ENCODE assay signal across 1 cellular context in the genomic region with DNA sequence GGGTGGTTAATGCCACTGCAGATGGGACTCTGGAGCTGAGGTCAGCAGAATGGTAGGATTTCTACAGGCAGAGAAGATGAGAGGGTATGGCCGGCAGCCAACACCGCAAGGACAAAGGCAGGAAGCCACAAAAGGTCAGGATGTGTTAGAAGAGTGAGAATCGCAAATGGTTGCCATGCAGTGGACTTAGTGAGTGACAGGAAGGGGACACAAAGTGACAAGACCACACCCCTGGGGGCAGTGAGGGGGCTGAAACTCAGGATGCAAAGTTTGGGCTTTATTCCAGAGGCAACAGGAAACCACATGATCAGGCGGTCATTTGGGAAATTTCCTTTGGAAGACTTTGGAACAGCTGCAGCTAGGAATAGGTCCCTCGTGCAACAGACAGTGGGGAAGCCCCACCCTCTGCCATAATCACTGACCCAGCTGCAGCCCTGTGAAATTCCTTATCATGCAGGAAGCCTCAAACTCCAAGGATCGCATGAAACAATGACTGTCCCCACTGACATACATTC.
TF ChIP-seq lines count a peak whose summit lies in the region.

No MANE protein-coding gene starts in this region.

TF ChIP-seq in HepG2, 621 proteins besides CTCF, POLR2A, EP300 and RAD21 (continued from another document and continues in another):
- no peak for TF ChIP-seq MED8 (CRISPR knock-in tag; IDR thresholded peaks at IDR 0.05; ENCODE audit: insufficient replicate concordance)
- TF ChIP-seq NKX3-1 (CRISPR knock-in tag; IDR thresholded peaks at IDR 0.05): no peak
- TF ChIP-seq, protein P1, sequence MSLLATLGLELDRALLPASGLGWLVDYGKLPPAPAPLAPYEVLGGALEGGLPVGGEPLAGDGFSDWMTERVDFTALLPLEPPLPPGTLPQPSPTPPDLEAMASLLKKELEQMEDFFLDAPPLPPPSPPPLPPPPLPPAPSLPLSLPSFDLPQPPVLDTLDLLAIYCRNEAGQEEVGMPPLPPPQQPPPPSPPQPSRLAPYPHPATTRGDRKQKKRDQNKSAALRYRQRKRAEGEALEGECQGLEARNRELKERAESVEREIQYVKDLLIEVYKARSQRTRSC (CRISPR knock-in tag; IDR thresholded peaks at IDR 0.05; ENCODE audit: low read depth): no peak
- no peak for TF ChIP-seq ZNF709 (CRISPR knock-in tag; IDR thresholded peaks at IDR 0.05)
- TF ChIP-seq, protein P2, sequence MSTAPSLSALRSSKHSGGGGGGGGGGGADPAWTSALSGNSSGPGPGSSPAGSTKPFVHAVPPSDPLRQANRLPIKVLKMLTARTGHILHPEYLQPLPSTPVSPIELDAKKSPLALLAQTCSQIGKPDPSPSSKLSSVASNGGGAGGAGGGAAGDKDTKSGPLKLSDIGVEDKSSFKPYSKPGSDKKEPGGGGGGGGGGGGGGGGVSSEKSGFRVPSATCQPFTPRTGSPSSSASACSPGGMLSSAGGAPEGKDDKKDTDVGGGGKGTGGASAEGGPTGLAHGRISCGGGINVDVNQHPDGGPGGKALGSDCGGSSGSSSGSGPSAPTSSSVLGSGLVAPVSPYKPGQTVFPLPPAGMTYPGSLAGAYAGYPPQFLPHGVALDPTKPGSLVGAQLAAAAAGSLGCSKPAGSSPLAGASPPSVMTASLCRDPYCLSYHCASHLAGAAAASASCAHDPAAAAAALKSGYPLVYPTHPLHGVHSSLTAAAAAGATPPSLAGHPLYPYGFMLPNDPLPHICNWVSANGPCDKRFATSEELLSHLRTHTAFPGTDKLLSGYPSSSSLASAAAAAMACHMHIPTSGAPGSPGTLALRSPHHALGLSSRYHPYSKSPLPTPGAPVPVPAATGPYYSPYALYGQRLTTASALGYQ (CRISPR knock-in tag; IDR thresholded peaks at IDR 0.05): no peak
- TF ChIP-seq NCOR1 (IDR thresholded peaks at IDR 0.05; ENCODE audit: borderline replicate concordance, low read length): peak; percentile 55; the same call in 1 of the 2 replicates
- TF ChIP-seq ZNF83 (CRISPR knock-in tag; IDR thresholded peaks at IDR 0.05; ENCODE audit: borderline replicate concordance): no peak
- TF ChIP-seq, protein P3, sequence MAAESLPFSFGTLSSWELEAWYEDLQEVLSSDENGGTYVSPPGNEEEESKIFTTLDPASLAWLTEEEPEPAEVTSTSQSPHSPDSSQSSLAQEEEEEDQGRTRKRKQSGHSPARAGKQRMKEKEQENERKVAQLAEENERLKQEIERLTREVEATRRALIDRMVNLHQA (CRISPR knock-in tag; IDR thresholded peaks at IDR 0.05): no peak
- TF ChIP-seq SETDB1 (CRISPR knock-in tag; IDR thresholded peaks at IDR 0.05; ENCODE audit: borderline replicate concordance): no peak
- TF ChIP-seq, protein P4, sequence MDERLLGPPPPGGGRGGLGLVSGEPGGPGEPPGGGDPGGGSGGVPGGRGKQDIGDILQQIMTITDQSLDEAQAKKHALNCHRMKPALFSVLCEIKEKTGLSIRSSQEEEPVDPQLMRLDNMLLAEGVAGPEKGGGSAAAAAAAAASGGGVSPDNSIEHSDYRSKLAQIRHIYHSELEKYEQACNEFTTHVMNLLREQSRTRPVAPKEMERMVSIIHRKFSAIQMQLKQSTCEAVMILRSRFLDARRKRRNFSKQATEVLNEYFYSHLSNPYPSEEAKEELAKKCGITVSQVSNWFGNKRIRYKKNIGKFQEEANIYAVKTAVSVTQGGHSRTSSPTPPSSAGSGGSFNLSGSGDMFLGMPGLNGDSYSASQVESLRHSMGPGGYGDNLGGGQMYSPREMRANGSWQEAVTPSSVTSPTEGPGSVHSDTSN (CRISPR knock-in tag; IDR thresholded peaks at IDR 0.05): peak; percentile 79
- TF ChIP-seq, protein P5, sequence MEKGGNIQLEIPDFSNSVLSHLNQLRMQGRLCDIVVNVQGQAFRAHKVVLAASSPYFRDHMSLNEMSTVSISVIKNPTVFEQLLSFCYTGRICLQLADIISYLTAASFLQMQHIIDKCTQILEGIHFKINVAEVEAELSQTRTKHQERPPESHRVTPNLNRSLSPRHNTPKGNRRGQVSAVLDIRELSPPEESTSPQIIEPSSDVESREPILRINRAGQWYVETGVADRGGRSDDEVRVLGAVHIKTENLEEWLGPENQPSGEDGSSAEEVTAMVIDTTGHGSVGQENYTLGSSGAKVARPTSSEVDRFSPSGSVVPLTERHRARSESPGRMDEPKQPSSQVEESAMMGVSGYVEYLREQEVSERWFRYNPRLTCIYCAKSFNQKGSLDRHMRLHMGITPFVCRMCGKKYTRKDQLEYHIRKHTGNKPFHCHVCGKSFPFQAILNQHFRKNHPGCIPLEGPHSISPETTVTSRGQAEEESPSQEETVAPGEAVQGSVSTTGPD (CRISPR knock-in tag; IDR thresholded peaks at IDR 0.05): no peak
- TF ChIP-seq, protein P6, sequence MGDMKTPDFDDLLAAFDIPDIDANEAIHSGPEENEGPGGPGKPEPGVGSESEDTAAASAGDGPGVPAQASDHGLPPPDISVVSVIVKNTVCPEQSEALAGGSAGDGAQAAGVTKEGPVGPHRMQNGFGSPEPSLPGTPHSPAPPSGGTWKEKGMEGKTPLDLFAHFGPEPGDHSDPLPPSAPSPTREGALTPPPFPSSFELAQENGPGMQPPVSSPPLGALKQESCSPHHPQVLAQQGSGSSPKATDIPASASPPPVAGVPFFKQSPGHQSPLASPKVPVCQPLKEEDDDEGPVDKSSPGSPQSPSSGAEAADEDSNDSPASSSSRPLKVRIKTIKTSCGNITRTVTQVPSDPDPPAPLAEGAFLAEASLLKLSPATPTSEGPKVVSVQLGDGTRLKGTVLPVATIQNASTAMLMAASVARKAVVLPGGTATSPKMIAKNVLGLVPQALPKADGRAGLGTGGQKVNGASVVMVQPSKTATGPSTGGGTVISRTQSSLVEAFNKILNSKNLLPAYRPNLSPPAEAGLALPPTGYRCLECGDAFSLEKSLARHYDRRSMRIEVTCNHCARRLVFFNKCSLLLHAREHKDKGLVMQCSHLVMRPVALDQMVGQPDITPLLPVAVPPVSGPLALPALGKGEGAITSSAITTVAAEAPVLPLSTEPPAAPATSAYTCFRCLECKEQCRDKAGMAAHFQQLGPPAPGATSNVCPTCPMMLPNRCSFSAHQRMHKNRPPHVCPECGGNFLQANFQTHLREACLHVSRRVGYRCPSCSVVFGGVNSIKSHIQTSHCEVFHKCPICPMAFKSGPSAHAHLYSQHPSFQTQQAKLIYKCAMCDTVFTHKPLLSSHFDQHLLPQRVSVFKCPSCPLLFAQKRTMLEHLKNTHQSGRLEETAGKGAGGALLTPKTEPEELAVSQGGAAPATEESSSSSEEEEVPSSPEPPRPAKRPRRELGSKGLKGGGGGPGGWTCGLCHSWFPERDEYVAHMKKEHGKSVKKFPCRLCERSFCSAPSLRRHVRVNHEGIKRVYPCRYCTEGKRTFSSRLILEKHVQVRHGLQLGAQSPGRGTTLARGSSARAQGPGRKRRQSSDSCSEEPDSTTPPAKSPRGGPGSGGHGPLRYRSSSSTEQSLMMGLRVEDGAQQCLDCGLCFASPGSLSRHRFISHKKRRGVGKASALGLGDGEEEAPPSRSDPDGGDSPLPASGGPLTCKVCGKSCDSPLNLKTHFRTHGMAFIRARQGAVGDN (CRISPR knock-in tag; IDR thresholded peaks at IDR 0.05): no peak
- no peak for TF ChIP-seq REL (CRISPR knock-in tag; conservative IDR thresholded peaks at IDR 0.05)
- no peak for TF ChIP-seq FOXK2 (IDR thresholded peaks at IDR 0.05)
- no peak for TF ChIP-seq ZNF816 (CRISPR knock-in tag; IDR thresholded peaks at IDR 0.05; ENCODE audit: borderline replicate concordance)
- TF ChIP-seq HDAC6 (IDR thresholded peaks at IDR 0.05; ENCODE audit: low read depth, low read length): no peak
- no peak for TF ChIP-seq ZNF564 (CRISPR knock-in tag; IDR thresholded peaks at IDR 0.05)
- no peak for TF ChIP-seq SNRNP70 (IDR thresholded peaks at IDR 0.05; ENCODE audit: low read depth, low read length)
- TF ChIP-seq, protein P7, sequence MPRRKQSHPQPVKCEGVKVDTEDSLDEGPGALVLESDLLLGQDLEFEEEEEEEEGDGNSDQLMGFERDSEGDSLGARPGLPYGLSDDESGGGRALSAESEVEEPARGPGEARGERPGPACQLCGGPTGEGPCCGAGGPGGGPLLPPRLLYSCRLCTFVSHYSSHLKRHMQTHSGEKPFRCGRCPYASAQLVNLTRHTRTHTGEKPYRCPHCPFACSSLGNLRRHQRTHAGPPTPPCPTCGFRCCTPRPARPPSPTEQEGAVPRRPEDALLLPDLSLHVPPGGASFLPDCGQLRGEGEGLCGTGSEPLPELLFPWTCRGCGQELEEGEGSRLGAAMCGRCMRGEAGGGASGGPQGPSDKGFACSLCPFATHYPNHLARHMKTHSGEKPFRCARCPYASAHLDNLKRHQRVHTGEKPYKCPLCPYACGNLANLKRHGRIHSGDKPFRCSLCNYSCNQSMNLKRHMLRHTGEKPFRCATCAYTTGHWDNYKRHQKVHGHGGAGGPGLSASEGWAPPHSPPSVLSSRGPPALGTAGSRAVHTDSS (CRISPR knock-in tag; conservative IDR thresholded peaks at IDR 0.05): no peak
- peak; percentile 83 for TF ChIP-seq TBX2 (CRISPR knock-in tag; IDR thresholded peaks at IDR 0.05; ENCODE audit: borderline replicate concordance)
- TF ChIP-seq, protein P8, sequence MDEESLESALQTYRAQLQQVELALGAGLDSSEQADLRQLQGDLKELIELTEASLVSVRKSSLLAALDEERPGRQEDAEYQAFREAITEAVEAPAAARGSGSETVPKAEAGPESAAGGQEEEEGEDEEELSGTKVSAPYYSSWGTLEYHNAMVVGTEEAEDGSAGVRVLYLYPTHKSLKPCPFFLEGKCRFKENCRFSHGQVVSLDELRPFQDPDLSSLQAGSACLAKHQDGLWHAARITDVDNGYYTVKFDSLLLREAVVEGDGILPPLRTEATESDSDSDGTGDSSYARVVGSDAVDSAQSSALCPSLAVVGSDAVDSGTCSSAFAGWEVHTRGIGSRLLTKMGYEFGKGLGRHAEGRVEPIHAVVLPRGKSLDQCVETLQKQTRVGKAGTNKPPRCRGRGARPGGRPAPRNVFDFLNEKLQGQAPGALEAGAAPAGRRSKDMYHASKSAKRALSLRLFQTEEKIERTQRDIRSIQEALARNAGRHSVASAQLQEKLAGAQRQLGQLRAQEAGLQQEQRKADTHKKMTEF (CRISPR knock-in tag; IDR thresholded peaks at IDR 0.05): peak; percentile 58
- no peak for TF ChIP-seq ZNF670 (CRISPR knock-in tag; IDR thresholded peaks at IDR 0.05; ENCODE audit: borderline replicate concordance)
- TF ChIP-seq DNMT1 (CRISPR knock-in tag; IDR thresholded peaks at IDR 0.05): no peak
- TF ChIP-seq PHF20 (CRISPR knock-in tag; IDR thresholded peaks at IDR 0.05): no peak
- TF ChIP-seq ZNF543 (CRISPR knock-in tag; IDR thresholded peaks at IDR 0.05): no peak
- no peak for TF ChIP-seq KDM2A (CRISPR knock-in tag; IDR thresholded peaks at IDR 0.05; ENCODE audit: borderline replicate concordance, low read depth)
- TF ChIP-seq ZNF547 (CRISPR knock-in tag; IDR thresholded peaks at IDR 0.05): no peak
- no peak for TF ChIP-seq ZNF839 (CRISPR knock-in tag; IDR thresholded peaks at IDR 0.05; ENCODE audit: borderline replicate concordance)
- TF ChIP-seq BRCA1 (CRISPR knock-in tag; IDR thresholded peaks at IDR 0.05): no peak
- TF ChIP-seq SRSF9 (IDR thresholded peaks at IDR 0.05; ENCODE audit: borderline replicate concordance, insufficient read depth, low read depth, low read length, poor library complexity, severe bottlenecking): no peak
- no peak for TF ChIP-seq EZH2 (conservative IDR thresholded peaks at IDR 0.05; ENCODE audit: low read depth, low read length)
- TF ChIP-seq ZBTB20 (CRISPR knock-in tag; IDR thresholded peaks at IDR 0.05; ENCODE audit: borderline replicate concordance, low read depth): no peak
- TF ChIP-seq, protein P9, sequence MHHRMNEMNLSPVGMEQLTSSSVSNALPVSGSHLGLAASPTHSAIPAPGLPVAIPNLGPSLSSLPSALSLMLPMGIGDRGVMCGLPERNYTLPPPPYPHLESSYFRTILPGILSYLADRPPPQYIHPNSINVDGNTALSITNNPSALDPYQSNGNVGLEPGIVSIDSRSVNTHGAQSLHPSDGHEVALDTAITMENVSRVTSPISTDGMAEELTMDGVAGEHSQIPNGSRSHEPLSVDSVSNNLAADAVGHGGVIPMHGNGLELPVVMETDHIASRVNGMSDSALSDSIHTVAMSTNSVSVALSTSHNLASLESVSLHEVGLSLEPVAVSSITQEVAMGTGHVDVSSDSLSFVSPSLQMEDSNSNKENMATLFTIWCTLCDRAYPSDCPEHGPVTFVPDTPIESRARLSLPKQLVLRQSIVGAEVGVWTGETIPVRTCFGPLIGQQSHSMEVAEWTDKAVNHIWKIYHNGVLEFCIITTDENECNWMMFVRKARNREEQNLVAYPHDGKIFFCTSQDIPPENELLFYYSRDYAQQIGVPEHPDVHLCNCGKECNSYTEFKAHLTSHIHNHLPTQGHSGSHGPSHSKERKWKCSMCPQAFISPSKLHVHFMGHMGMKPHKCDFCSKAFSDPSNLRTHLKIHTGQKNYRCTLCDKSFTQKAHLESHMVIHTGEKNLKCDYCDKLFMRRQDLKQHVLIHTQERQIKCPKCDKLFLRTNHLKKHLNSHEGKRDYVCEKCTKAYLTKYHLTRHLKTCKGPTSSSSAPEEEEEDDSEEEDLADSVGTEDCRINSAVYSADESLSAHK (CRISPR knock-in tag; IDR thresholded peaks at IDR 0.05; ENCODE audit: borderline replicate concordance): no peak
- TF ChIP-seq, protein P10, sequence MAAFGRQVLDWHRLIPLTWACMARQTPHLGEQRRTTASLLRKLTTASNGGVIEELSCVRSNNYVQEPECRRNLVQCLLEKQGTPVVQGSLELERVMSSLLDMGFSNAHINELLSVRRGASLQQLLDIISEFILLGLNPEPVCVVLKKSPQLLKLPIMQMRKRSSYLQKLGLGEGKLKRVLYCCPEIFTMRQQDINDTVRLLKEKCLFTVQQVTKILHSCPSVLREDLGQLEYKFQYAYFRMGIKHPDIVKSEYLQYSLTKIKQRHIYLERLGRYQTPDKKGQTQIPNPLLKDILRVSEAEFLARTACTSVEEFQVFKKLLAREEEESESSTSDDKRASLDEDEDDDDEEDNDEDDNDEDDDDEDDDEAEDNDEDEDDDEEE (CRISPR knock-in tag; IDR thresholded peaks at IDR 0.05): no peak
- TF ChIP-seq NCOA1 (CRISPR knock-in tag; IDR thresholded peaks at IDR 0.05): no peak
- TF ChIP-seq RBAK (CRISPR knock-in tag; IDR thresholded peaks at IDR 0.05): no peak
- no peak for TF ChIP-seq JUNB (CRISPR knock-in tag; IDR thresholded peaks at IDR 0.05; ENCODE audit: borderline replicate concordance)
- TF ChIP-seq SPEN (CRISPR knock-in tag; IDR thresholded peaks at IDR 0.05; ENCODE audit: low read depth): no peak; the same call in 1 of the 2 replicates
- TF ChIP-seq ZNF644 (CRISPR knock-in tag; IDR thresholded peaks at IDR 0.05; ENCODE audit: low read depth): no peak
- TF ChIP-seq, protein P11, sequence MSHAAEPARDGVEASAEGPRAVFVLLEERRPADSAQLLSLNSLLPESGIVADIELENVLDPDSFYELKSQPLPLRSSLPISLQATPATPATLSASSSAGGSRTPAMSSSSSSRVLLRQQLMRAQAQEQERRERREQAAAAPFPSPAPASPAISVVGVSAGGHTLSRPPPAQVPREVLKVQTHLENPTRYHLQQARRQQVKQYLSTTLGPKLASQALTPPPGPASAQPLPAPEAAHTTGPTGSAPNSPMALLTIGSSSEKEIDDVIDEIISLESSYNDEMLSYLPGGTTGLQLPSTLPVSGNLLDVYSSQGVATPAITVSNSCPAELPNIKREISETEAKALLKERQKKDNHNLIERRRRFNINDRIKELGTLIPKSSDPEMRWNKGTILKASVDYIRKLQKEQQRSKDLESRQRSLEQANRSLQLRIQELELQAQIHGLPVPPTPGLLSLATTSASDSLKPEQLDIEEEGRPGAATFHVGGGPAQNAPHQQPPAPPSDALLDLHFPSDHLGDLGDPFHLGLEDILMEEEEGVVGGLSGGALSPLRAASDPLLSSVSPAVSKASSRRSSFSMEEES (CRISPR knock-in tag; IDR thresholded peaks at IDR 0.05): peak; percentile 77; the same call in 1 of the 2 replicates
- no peak for TF ChIP-seq SYNCRIP (IDR thresholded peaks at IDR 0.05; ENCODE audit: insufficient read depth, low read depth, low read length)
- 0 out of 2 replicates have a peak, but pooled peaks have one; percentile 40 for TF ChIP-seq ZNF510 (CRISPR knock-in tag; IDR thresholded peaks at IDR 0.05; ENCODE audit: low read depth)
- TF ChIP-seq ZNF333 (CRISPR knock-in tag; IDR thresholded peaks at IDR 0.05; ENCODE audit: borderline replicate concordance): no peak
